In genomic region chr16:79867425-79867997, GRCh38 we compare ENCODE assay signal across 33 cellular contexts.
DNase-seq lines count a peak whose midpoint lies in the region; ATAC-seq, FAIRE-seq and TF ChIP-seq lines count a peak whose summit lies in the region.
"Had no signal": no experiment of that assay in that cellular context is flagged by ENCODE, and none has a peak within 500 bp of the region (broad histone marks: within the 10 kb centered on the region; RNA-seq: fewer than 3 reads in every experiment).

No MANE protein-coding gene starts in this region.

- H4K20me1 ChIP-seq in K562 (replicated peaks; ENCODE audit: control insufficient read depth, insufficient read depth, low read length): no peaks in the 10 kb centered on the region
- H4K20me1 ChIP-seq: BLaER1; BLaER1 treated with 17β-estradiol and CSF1 and Interleukin-3, amounts not matched to agents 10 nM and 100 nM had no signal

- H3K36me3 Mint-ChIP-seq in endodermal cell (ENCODE audit: low read depth): no peaks in the 10 kb centered on the region
- H3K36me3 Mint-ChIP-seq: CD14-positive monocyte; CD4-positive, alpha-beta memory T cell; CD4-positive, CD25-positive, alpha-beta regulatory T cell; CD8-positive, alpha-beta memory T cell; CD8-positive, alpha-beta T cell had no signal

- intact Hi-C loops in K562 (cut with micrococcal nuclease): loop anchor here (5.0 kb wide), 1 partner anchor 105 kb away; no protein-coding TSS in a partner anchor
- intact Hi-C loops in esophagus muscularis mucosa (cut with DNase I): no loop called here

- peaks cover 14 to 77% of the 10 kb centered on the region in 2 experiments for H3K4me1 ChIP-seq in K562 (replicated peaks in 1 of 2; ENCODE audit: control insufficient read depth in 2 of 2, insufficient read depth in 2 of 2, low read length in 2 of 2)
- H3K4me1 ChIP-seq in esophagus muscularis mucosa: no peaks in the 10 kb centered on the region
- H3K4me1 ChIP-seq in endodermal cell (ENCODE audit: control insufficient read depth, insufficient read depth, low read length): no peaks in the 10 kb centered on the region
- H3K4me1 ChIP-seq: A549, BE2C, Caco-2 had no signal

- H3K4me1 Mint-ChIP-seq in endodermal cell: peaks cover 12% of the 10 kb centered on the region
- H3K4me1 Mint-ChIP-seq: B cell; CD14-positive monocyte; CD4-positive, CD25-positive, alpha-beta regulatory T cell; CD8-positive, alpha-beta memory T cell had no signal

- H3K9me1 ChIP-seq in K562 (ENCODE audit: control insufficient read depth, insufficient read depth, low read length): no peaks in the 10 kb centered on the region

- DNase-seq in K562 (ENCODE audit: extremely low read depth in 1 of 4, low spot score in 3 of 4): no peak
- peak; percentile 55 for DNase-seq in esophagus muscularis mucosa (ENCODE audit: extremely low spot score)
- no peak for DNase-seq in endodermal cell
- DNase-seq in NCI-H1930 (lab: John Stamatoyannopoulos, UW): no peak
- DNase-seq: 8988T; ACHN; AML-193; BE2C; C1 segment of cervical spinal cord; Caco-2; Calu3; CD4-positive, alpha-beta memory T cell; CD4-positive, alpha-beta T cell; CD4-positive, CD25-positive, alpha-beta regulatory T cell; CD8-positive, alpha-beta memory T cell; CD8-positive, alpha-beta T cell; COR-L47; DMS 273 treated with DMSO at 0.1 percent for 48 hours; DMS153; DMS53; DMS79; DMS79 treated with DMSO at 0.1 percent for 48 hours; DND-41; EL had no signal

- H3K9me3 Mint-ChIP-seq in endodermal cell: no peaks in the 10 kb centered on the region
- H3K9me3 Mint-ChIP-seq: CD4-positive, alpha-beta T cell; CD8-positive, alpha-beta memory T cell; CD8-positive, alpha-beta T cell had no signal

- no peak overlapping the region for H3K9ac ChIP-seq in K562 (ENCODE audit: insufficient read depth in 1 of 2, low read depth in 2 of 2, low read length in 2 of 2)
- no peak overlapping the region for H3K9ac ChIP-seq in endodermal cell (ENCODE audit: extremely low read depth, low read length, poor library complexity, severe bottlenecking)
- H3K9ac ChIP-seq: BLaER1; BLaER1 treated with 17β-estradiol and CSF1 and Interleukin-3, amounts not matched to agents 10 nM and 100 nM had no signal

- H3K9me3 ChIP-seq in K562 (replicated peaks; ENCODE audit: control insufficient read depth, insufficient read depth, low read depth, low read length) (peaks cover 21% of the 10 kb centered on the region), esophagus muscularis mucosa (no peaks in the 10 kb centered on the region), endodermal cell (ENCODE audit: control insufficient read depth, low read length) (no peaks in the 10 kb centered on the region)
- H3K9me3 ChIP-seq: A549, BE2C, BLaER1, Caco-2 had no signal

- H2AFZ ChIP-seq in K562 (ENCODE audit: low read depth, low read length): peak overlapping the region; percentile 57

- H3K27ac Mint-ChIP-seq in endodermal cell: no peak overlapping the region
- H3K27ac Mint-ChIP-seq: B cell; CD14-positive monocyte; CD4-positive, alpha-beta memory T cell; CD4-positive, alpha-beta T cell; CD4-positive, CD25-positive, alpha-beta regulatory T cell; CD8-positive, alpha-beta T cell had no signal

- no TSS peak for BruUV-seq in K562 (replicated peaks; lab: Mats Ljungman, UMichigan)

- WGBS in K562 (ENCODE audit: insufficient coverage, low coverage, missing lambda C conversion rate): 54% methylated on average over 4 of the region's 4 CpGs
- WGBS in esophagus muscularis mucosa: 95% methylated on average over 4 of the region's 4 CpGs
- 93 to 95% methylated on average over 4 of the region's 4 CpGs for WGBS in endodermal cell (ENCODE audit: insufficient coverage in 1 of 2, insufficient read length in 1 of 2), 2 experiments

- FAIRE-seq in K562 (lab: Jason Lieb, UNC): no peak
- FAIRE-seq: A204.1, A549, D721Med had no signal

- no peaks in the 10 kb centered on the region for H3K27me3 ChIP-seq in K562 (ENCODE audit: control insufficient read depth in 2 of 2, insufficient read depth in 2 of 2, low read length in 2 of 2)
- H3K27me3 ChIP-seq in esophagus muscularis mucosa: no peaks in the 10 kb centered on the region
- H3K27me3 ChIP-seq in endodermal cell (ENCODE audit: control insufficient read depth, insufficient read depth, low read length, poor library complexity, severe bottlenecking): peaks cover 28% of the 10 kb centered on the region
- H3K27me3 ChIP-seq: BE2C; BLaER1; BLaER1 treated with 17β-estradiol and CSF1 and Interleukin-3, amounts not matched to agents 10 nM and 100 nM had no signal

- ATAC-seq in K562: no peak
- ATAC-seq: A549; CD8-positive, alpha-beta T cell had no signal

- H3K4me3 Mint-ChIP-seq in endodermal cell: no peak overlapping the region
- H3K4me3 Mint-ChIP-seq: B cell; CD14-positive monocyte; CD4-positive, alpha-beta memory T cell; CD4-positive, alpha-beta T cell; CD4-positive, CD25-positive, alpha-beta regulatory T cell; CD8-positive, alpha-beta memory T cell; CD8-positive, alpha-beta T cell had no signal

- no peak overlapping the region for H3K4me3 ChIP-seq in K562
- no peak overlapping the region for H3K4me3 ChIP-seq in esophagus muscularis mucosa
- no peak overlapping the region for H3K4me3 ChIP-seq in endodermal cell (ENCODE audit: low read length)
- H3K4me3 ChIP-seq: A549; BLaER1; BLaER1 treated with 17β-estradiol and CSF1 and Interleukin-3, amounts not matched to agents 10 nM and 100 nM had no signal

- H3K79me2 ChIP-seq in K562 (ENCODE audit: control insufficient read depth, insufficient read depth, low read length): no peaks in the 10 kb centered on the region

- H3K4me2 ChIP-seq in K562 (ENCODE audit: insufficient read depth, low read length): no peak overlapping the region
- H3K4me2 ChIP-seq: A549; BLaER1; BLaER1 treated with 17β-estradiol and CSF1 and Interleukin-3, amounts not matched to agents 10 nM and 100 nM had no signal

- in situ Hi-C loops in K562 (cut with MboI): no loop called here

- CTCF ChIA-PET in K562 (lab: Yijun Ruan, JAX; ENCODE audit: low intra/inter-chr PET ratio): no interaction called here

- TF ChIP-seq POLR2A in K562 (conservative IDR thresholded peaks at IDR 0.05): no peak
- no peak for TF ChIP-seq POLR2A in esophagus muscularis mucosa (IDR thresholded peaks at IDR 0.05; ENCODE audit: low read depth)

- H3K36me3 ChIP-seq in K562 (ENCODE audit: control insufficient read depth, insufficient read depth, low read length) (peaks cover 6% of the 10 kb centered on the region; the same call in 2 of the 3 replicates), esophagus muscularis mucosa (no peaks in the 10 kb centered on the region), endodermal cell (ENCODE audit: control insufficient read depth, insufficient read depth, low read length) (no peaks in the 10 kb centered on the region)
- H3K36me3 ChIP-seq: BE2C; BLaER1; BLaER1 treated with 17β-estradiol and CSF1 and Interleukin-3, amounts not matched to agents 10 nM and 100 nM had no signal

- no peak for TF ChIP-seq CTCF in K562 (IDR thresholded peaks at IDR 0.05 in 2 of 3, conservative IDR thresholded peaks at IDR 0.05 in 1 of 3; ENCODE audit: insufficient read depth in 2 of 3, low read depth in 1 of 3, low read length in 3 of 3)
- TF ChIP-seq CTCF in esophagus muscularis mucosa (IDR thresholded peaks at IDR 0.05): no peak
- no peak for TF ChIP-seq CTCF in endodermal cell (conservative IDR thresholded peaks at IDR 0.05)

- H3K27me3 Mint-ChIP-seq in endodermal cell (ENCODE audit: insufficient read depth): peaks cover 19% of the 10 kb centered on the region
- H3K27me3 Mint-ChIP-seq: B cell; CD4-positive, CD25-positive, alpha-beta regulatory T cell had no signal

- no peak for TF ChIP-seq EP300 in K562 (IDR thresholded peaks at IDR 0.05; ENCODE audit: low read length)
- no peak for TF ChIP-seq EP300 in esophagus muscularis mucosa (IDR thresholded peaks at IDR 0.05)

- H3K27ac ChIP-seq in K562 (ENCODE audit: extremely low read depth, low read depth, low read length) (peak overlapping the region; percentile 83), esophagus muscularis mucosa (replicated peaks in 1 of 4) (no peak overlapping the region), endodermal cell (ENCODE audit: low read depth, low read length) (no peak overlapping the region)
- H3K27ac ChIP-seq: 22Rv1; A549; BLaER1; BLaER1 treated with 17β-estradiol and CSF1 and Interleukin-3, amounts not matched to agents 10 nM and 100 nM; C4-2B had no signal

- TF ChIP-seq RAD21 in K562 (CRISPR knock-in tag; conservative IDR thresholded peaks at IDR 0.05 in 1 of 2, IDR thresholded peaks at IDR 0.05 in 1 of 2): no peak

- POLR2A ChIA-PET in K562 (lab: Yijun Ruan, JAX): interaction anchor here (0.8 to 1.2 kb wide), 3 partner anchors 9 to 29 kb away, joined by 3 to 5 read pairs (median 4); no protein-coding TSS in a partner anchor

TF ChIP-seq in K562, 482 proteins besides CTCF, POLR2A, EP300 and RAD21 (continues in another document):
- TF ChIP-seq GMEB1 (CRISPR knock-in tag; IDR thresholded peaks at IDR 0.05): peak; percentile 32; the same call in 1 of the 2 replicates
- no peak for TF ChIP-seq HDGF (IDR thresholded peaks at IDR 0.05)
- TF ChIP-seq EWSR1 (IDR thresholded peaks at IDR 0.05; ENCODE audit: borderline replicate concordance, low read depth, partially characterized antibody): no peak
- peak; percentile 78 for TF ChIP-seq ZNF197 (CRISPR knock-in tag; IDR thresholded peaks at IDR 0.05; ENCODE audit: low read depth)
- TF ChIP-seq DMBX1 (CRISPR knock-in tag; IDR thresholded peaks at IDR 0.05; ENCODE audit: borderline replicate concordance): 0 out of 2 replicates have a peak, but pooled peaks have one; percentile 2
- TF ChIP-seq HOXB6 (CRISPR knock-in tag; IDR thresholded peaks at IDR 0.05; ENCODE audit: borderline replicate concordance): no peak
- TF ChIP-seq ZNF175 (CRISPR knock-in tag; IDR thresholded peaks at IDR 0.05; ENCODE audit: low read depth): peak; percentile 90
